In the genomic region with DNA sequence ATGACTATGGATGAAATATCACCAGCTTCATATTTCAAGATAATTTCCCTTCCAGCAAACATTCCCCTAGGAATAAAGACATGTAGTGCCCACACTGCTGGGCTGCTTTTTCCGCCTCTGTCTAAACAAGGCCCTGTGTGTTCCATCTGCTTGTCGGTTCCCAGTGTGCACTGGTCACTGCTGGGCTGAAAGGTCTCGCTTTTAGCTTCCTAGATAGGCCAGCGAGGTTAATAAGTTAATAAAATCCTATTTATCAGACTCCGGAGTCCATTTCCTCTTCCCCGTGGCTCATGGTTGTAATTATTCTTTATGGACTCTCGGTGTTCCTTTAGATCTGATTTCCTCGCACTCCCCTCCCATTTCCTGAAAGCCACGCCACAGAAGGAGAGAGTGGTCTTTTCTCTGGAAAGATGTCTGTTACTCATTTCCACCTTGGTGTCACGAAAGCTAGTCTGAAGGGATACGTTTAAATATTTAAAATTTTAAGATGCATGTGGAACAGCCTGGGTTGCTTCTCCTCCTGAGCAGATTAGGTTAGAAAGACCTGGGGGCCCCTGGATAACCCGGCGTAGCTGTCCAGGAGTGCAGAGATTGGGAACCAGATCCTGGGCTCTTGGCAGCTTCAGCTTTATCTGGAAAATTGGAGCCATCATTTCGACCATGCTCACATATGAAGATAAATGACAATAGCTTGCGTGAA, we compare ENCODE assay signal across 2 cellular contexts.
A peak's percentile ranks its signal among the peaks of the same experiment; 100 is the strongest.
TF ChIP-seq lines count a peak whose summit lies in the region.

No MANE protein-coding gene starts in this region.

TF ChIP-seq in liver, 16 proteins besides CTCF, POLR2A, EP300 and RAD21:
- no peak for TF ChIP-seq GABPA (IDR thresholded peaks at IDR 0.05 in 1 of 2, conservative IDR thresholded peaks at IDR 0.05 in 1 of 2)
- TF ChIP-seq NR2F2 (IDR thresholded peaks at IDR 0.05), result peak; percentile 96
TF ChIP-seq in liver: peak in this region for 1.

TF ChIP-seq in HepG2, 621 proteins besides CTCF, POLR2A, EP300 and RAD21:
- TF ChIP-seq, protein P1, sequence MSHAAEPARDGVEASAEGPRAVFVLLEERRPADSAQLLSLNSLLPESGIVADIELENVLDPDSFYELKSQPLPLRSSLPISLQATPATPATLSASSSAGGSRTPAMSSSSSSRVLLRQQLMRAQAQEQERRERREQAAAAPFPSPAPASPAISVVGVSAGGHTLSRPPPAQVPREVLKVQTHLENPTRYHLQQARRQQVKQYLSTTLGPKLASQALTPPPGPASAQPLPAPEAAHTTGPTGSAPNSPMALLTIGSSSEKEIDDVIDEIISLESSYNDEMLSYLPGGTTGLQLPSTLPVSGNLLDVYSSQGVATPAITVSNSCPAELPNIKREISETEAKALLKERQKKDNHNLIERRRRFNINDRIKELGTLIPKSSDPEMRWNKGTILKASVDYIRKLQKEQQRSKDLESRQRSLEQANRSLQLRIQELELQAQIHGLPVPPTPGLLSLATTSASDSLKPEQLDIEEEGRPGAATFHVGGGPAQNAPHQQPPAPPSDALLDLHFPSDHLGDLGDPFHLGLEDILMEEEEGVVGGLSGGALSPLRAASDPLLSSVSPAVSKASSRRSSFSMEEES (CRISPR knock-in tag; IDR thresholded peaks at IDR 0.05), result no peak
- TF ChIP-seq EED (CRISPR knock-in tag; IDR thresholded peaks at IDR 0.05), result no peak
- no peak for TF ChIP-seq ZNF253 (CRISPR knock-in tag; IDR thresholded peaks at IDR 0.05; ENCODE audit: borderline replicate concordance)
- TF ChIP-seq PRMT3 (CRISPR knock-in tag; IDR thresholded peaks at IDR 0.05; ENCODE audit: borderline replicate concordance, low read depth), result no peak
- TF ChIP-seq GATAD1 (CRISPR knock-in tag; IDR thresholded peaks at IDR 0.05), result no peak
- no peak for TF ChIP-seq ZNF772 (CRISPR knock-in tag; IDR thresholded peaks at IDR 0.05)
- no peak for TF ChIP-seq ZNF546 (CRISPR knock-in tag; conservative IDR thresholded peaks at IDR 0.05)
- TF ChIP-seq KAT2B (IDR thresholded peaks at IDR 0.05; ENCODE audit: borderline replicate concordance, low read depth, low read length), result no peak
- TF ChIP-seq NKX3-1 (CRISPR knock-in tag; IDR thresholded peaks at IDR 0.05), result no peak
- TF ChIP-seq MYC (CRISPR knock-in tag; IDR thresholded peaks at IDR 0.05; ENCODE audit: borderline replicate concordance), result no peak
- no peak for TF ChIP-seq POLR2G (IDR thresholded peaks at IDR 0.05; ENCODE audit: low read depth, low read length)
- no peak for TF ChIP-seq ZNF800 (CRISPR knock-in tag; IDR thresholded peaks at IDR 0.05)
- TF ChIP-seq SKI (IDR thresholded peaks at IDR 0.05; ENCODE audit: partially characterized antibody), result no peak
